ENCODE assay signal across 1 cellular context in the genomic region with DNA sequence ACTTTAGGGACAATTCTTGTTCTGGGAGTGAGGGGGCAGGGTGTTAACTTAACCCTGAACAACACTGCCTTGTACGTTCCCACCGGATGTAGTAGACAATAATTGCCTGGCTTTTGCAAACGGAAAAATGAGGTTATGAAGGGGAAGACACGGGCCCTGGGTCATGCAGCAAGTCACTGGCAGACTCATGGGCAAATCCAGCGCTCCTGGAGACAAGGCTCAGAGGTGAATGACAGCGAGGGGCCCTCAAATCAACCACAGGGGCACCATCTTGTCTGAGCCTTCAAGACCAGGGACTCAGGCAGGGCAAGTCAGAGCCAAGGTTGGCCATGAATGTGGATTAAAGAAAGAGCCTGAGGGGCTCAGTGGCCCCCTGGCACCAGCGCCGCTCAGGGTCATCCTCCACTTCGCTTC.
TF ChIP-seq lines count a peak whose summit lies in the region.

No MANE protein-coding gene starts in this region.

TF ChIP-seq in K562, 482 proteins besides CTCF, POLR2A, EP300 and RAD21 (continued from another document):
- no peak for TF ChIP-seq JUND (IDR thresholded peaks at IDR 0.05; ENCODE audit: borderline replicate concordance, low read depth, low read length)
- TF ChIP-seq JUND (tag; IDR thresholded peaks at IDR 0.05; ENCODE audit: borderline replicate concordance, low read depth, low read length) = no peak
- TF ChIP-seq RUNX1 (IDR thresholded peaks at IDR 0.05; ENCODE audit: low read depth) = no peak
- no peak for TF ChIP-seq BMI1 (IDR thresholded peaks at IDR 0.05; ENCODE audit: low read length)
- 0 out of 2 replicates have a peak, but pooled peaks have one; percentile 3 for TF ChIP-seq ZNF584 (CRISPR knock-in tag; IDR thresholded peaks at IDR 0.05; ENCODE audit: low read depth)
TF ChIP-seq in K562: peak in this region for 1.
